In genomic region chr4:147683172-147683571, GRCh38 we compare ENCODE assay signal across 2 cellular contexts.
TF ChIP-seq lines count a peak whose summit lies in the region.

No MANE protein-coding gene starts in this region.

TF ChIP-seq in HEK293T, 16 proteins besides CTCF, POLR2A, EP300 and RAD21:
- TF ChIP-seq TARDBP (IDR thresholded peaks at IDR 0.05) (no peak), BHLHE40 (IDR thresholded peaks at IDR 0.05; ENCODE audit: borderline replicate concordance) (no peak), ZNF384 (IDR thresholded peaks at IDR 0.05) (no peak), FOXM1 (IDR thresholded peaks at IDR 0.05; ENCODE audit: borderline replicate concordance) (no peak)

TF ChIP-seq in H1, 55 proteins besides CTCF, POLR2A, EP300 and RAD21:
- TF ChIP-seq ZNF274 (IDR thresholded peaks at IDR 0.05; ENCODE audit: borderline replicate concordance, extremely low read depth, low read length) (no peak), KDM1A (IDR thresholded peaks at IDR 0.05; ENCODE audit: borderline replicate concordance, low read length) (no peak), CBX8 (IDR thresholded peaks at IDR 0.05; ENCODE audit: borderline replicate concordance, low read depth, low read length) (no peak), ASH2L (IDR thresholded peaks at IDR 0.05; ENCODE audit: low read length) (no peak), FOSL1 (IDR thresholded peaks at IDR 0.05; ENCODE audit: insufficient read depth, low read depth, low read length) (no peak), RFX5 (IDR thresholded peaks at IDR 0.05; ENCODE audit: borderline replicate concordance, low read depth, low read length) (no peak), SP4 (IDR thresholded peaks at IDR 0.05; ENCODE audit: low read length) (no peak), HDAC2 (IDR thresholded peaks at IDR 0.05; ENCODE audit: borderline replicate concordance in 1 of 2, low read depth in 2 of 2, low read length in 2 of 2) (no peak), NANOG (IDR thresholded peaks at IDR 0.05; ENCODE audit: insufficient read depth, low read depth, low read length, poor library complexity, severe bottlenecking) (no peak), SP1 (IDR thresholded peaks at IDR 0.05; ENCODE audit: low read depth, low read length) (no peak), CHD7 (IDR thresholded peaks at IDR 0.05; ENCODE audit: insufficient replicate concordance, low read length) (no peak), RXRA (IDR thresholded peaks at IDR 0.05; ENCODE audit: insufficient read depth, low read depth, low read length) (no peak), PHF8 (conservative IDR thresholded peaks at IDR 0.05; ENCODE audit: low read depth, low read length) (no peak), POLR2AphosphoS5 (IDR thresholded peaks at IDR 0.05; ENCODE audit: low read depth, low read length) (no peak), EZH2 (IDR thresholded peaks at IDR 0.05; ENCODE audit: low read depth, low read length, severe bottlenecking) (no peak)
- TF ChIP-seq, protein P1, sequence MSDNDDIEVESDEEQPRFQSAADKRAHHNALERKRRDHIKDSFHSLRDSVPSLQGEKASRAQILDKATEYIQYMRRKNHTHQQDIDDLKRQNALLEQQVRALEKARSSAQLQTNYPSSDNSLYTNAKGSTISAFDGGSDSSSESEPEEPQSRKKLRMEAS (IDR thresholded peaks at IDR 0.05): no peak
